ENCODE assay signal across 1 cellular context in genomic region chr11:67354314-67355022, GRCh38.
TF ChIP-seq lines count a peak whose summit lies in the region.

No MANE protein-coding gene starts in this region.

TF ChIP-seq in HepG2, 621 proteins besides CTCF, POLR2A, EP300 and RAD21 (continued from another document and continues in another):
- TF ChIP-seq REPIN1 (CRISPR knock-in tag; IDR thresholded peaks at IDR 0.05; ENCODE audit: borderline replicate concordance, low read depth), result 0 out of 2 replicates have a peak, but pooled peaks have one; percentile 26
- no peak for TF ChIP-seq GTF3A (CRISPR knock-in tag; conservative IDR thresholded peaks at IDR 0.05)
- TF ChIP-seq FOXM1 (CRISPR knock-in tag; IDR thresholded peaks at IDR 0.05), result no peak
- 0 out of 2 replicates have a peak, but pooled peaks have one; percentile 43 for TF ChIP-seq ZZZ3 (CRISPR knock-in tag; IDR thresholded peaks at IDR 0.05; ENCODE audit: borderline replicate concordance)
- no peak for TF ChIP-seq ZNF749 (CRISPR knock-in tag; IDR thresholded peaks at IDR 0.05; ENCODE audit: borderline replicate concordance)
- TF ChIP-seq GPBP1L1 (CRISPR knock-in tag; IDR thresholded peaks at IDR 0.05), result no peak
- TF ChIP-seq SAFB2 (CRISPR knock-in tag; IDR thresholded peaks at IDR 0.05; ENCODE audit: borderline replicate concordance, low read depth), result peak; percentile 61; the same call in 1 of the 2 replicates
- no peak for TF ChIP-seq ZNF496 (CRISPR knock-in tag; IDR thresholded peaks at IDR 0.05; ENCODE audit: insufficient replicate concordance)
- no peak for TF ChIP-seq PBX2 (CRISPR knock-in tag; IDR thresholded peaks at IDR 0.05)
- TF ChIP-seq ZNF557 (CRISPR knock-in tag; IDR thresholded peaks at IDR 0.05), result no peak
- TF ChIP-seq ZNF354B (CRISPR knock-in tag; IDR thresholded peaks at IDR 0.05), result no peak
- TF ChIP-seq, protein P1, sequence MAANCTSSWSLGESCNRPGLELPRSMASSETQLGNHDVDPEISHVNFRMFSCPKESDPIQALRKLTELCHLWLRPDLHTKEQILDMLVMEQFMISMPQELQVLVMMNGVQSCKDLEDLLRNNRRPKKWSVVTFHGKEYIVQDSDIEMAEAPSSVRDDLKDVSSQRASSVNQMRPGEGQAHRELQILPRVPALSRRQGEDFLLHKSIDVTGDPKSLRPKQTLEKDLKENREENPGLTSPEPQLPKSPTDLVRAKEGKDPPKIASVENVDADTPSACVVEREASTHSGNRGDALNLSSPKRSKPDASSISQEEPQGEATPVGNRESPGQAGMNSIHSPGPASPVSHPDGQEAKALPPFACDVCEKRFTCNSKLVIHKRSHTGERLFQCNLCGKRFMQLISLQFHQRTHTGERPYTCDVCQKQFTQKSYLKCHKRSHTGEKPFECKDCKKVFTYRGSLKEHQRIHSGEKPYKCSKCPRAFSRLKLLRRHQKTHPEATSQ (CRISPR knock-in tag; IDR thresholded peaks at IDR 0.05; ENCODE audit: borderline replicate concordance), result no peak
- TF ChIP-seq ZMYM4 (CRISPR knock-in tag; IDR thresholded peaks at IDR 0.05), result no peak
- TF ChIP-seq ZNF567 (CRISPR knock-in tag; IDR thresholded peaks at IDR 0.05; ENCODE audit: borderline replicate concordance), result 0 out of 2 replicates have a peak, but pooled peaks have one; percentile 74
- no peak for TF ChIP-seq RCOR2 (CRISPR knock-in tag; IDR thresholded peaks at IDR 0.05)
- peak; percentile 33 for TF ChIP-seq MLX (CRISPR knock-in tag; IDR thresholded peaks at IDR 0.05)
- TF ChIP-seq ZNF577 (CRISPR knock-in tag; IDR thresholded peaks at IDR 0.05; ENCODE audit: borderline replicate concordance, low read depth), result no peak
- no peak for TF ChIP-seq ZNF615 (CRISPR knock-in tag; IDR thresholded peaks at IDR 0.05; ENCODE audit: borderline replicate concordance)
- peak; percentile 19; the same call in 1 of the 2 replicates for TF ChIP-seq GFI1 (CRISPR knock-in tag; IDR thresholded peaks at IDR 0.05; ENCODE audit: borderline replicate concordance)
- TF ChIP-seq, protein P2, sequence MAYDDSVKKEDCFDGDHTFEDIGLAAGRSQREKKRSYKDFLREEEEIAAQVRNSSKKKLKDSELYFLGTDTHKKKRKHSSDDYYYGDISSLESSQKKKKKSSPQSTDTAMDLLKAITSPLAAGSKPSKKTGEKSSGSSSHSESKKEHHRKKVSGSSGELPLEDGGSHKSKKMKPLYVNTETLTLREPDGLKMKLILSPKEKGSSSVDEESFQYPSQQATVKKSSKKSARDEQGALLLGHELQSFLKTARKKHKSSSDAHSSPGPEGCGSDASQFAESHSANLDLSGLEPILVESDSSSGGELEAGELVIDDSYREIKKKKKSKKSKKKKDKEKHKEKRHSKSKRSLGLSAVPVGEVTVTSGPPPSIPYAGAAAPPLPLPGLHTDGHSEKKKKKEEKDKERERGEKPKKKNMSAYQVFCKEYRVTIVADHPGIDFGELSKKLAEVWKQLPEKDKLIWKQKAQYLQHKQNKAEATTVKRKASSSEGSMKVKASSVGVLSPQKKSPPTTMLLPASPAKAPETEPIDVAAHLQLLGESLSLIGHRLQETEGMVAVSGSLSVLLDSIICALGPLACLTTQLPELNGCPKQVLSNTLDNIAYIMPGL (CRISPR knock-in tag; IDR thresholded peaks at IDR 0.05; ENCODE audit: borderline replicate concordance in 1 of 2, low read depth in 1 of 2), result peak; percentile 53 to 55; a peak in 2 of 4 replicates
- TF ChIP-seq, protein P3, sequence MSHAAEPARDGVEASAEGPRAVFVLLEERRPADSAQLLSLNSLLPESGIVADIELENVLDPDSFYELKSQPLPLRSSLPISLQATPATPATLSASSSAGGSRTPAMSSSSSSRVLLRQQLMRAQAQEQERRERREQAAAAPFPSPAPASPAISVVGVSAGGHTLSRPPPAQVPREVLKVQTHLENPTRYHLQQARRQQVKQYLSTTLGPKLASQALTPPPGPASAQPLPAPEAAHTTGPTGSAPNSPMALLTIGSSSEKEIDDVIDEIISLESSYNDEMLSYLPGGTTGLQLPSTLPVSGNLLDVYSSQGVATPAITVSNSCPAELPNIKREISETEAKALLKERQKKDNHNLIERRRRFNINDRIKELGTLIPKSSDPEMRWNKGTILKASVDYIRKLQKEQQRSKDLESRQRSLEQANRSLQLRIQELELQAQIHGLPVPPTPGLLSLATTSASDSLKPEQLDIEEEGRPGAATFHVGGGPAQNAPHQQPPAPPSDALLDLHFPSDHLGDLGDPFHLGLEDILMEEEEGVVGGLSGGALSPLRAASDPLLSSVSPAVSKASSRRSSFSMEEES (CRISPR knock-in tag; IDR thresholded peaks at IDR 0.05), result no peak; the same call in 1 of the 2 replicates
- no peak for TF ChIP-seq TCF12 (IDR thresholded peaks at IDR 0.05)
- TF ChIP-seq TCF12 (CRISPR knock-in tag; IDR thresholded peaks at IDR 0.05), result no peak; the same call in 1 of the 2 replicates
- no peak for TF ChIP-seq ZNF101 (CRISPR knock-in tag; IDR thresholded peaks at IDR 0.05; ENCODE audit: borderline replicate concordance, low read depth)
- TF ChIP-seq BRF2 (CRISPR knock-in tag; IDR thresholded peaks at IDR 0.05), result no peak
- TF ChIP-seq, protein P4, sequence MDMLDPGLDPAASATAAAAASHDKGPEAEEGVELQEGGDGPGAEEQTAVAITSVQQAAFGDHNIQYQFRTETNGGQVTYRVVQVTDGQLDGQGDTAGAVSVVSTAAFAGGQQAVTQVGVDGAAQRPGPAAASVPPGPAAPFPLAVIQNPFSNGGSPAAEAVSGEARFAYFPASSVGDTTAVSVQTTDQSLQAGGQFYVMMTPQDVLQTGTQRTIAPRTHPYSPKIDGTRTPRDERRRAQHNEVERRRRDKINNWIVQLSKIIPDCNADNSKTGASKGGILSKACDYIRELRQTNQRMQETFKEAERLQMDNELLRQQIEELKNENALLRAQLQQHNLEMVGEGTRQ (IDR thresholded peaks at IDR 0.05; ENCODE audit: low read depth, low read length), result no peak
- TF ChIP-seq, protein P4 (CRISPR knock-in tag; IDR thresholded peaks at IDR 0.05; ENCODE audit: borderline replicate concordance), result no peak; the same call in 1 of the 2 replicates
- TF ChIP-seq TAF1 (CRISPR knock-in tag; IDR thresholded peaks at IDR 0.05), result peak; percentile 39; the same call in 1 of the 2 replicates
- TF ChIP-seq STAT6 (CRISPR knock-in tag; IDR thresholded peaks at IDR 0.05; ENCODE audit: borderline replicate concordance), result no peak
- no peak for TF ChIP-seq HCFC1 (IDR thresholded peaks at IDR 0.05; ENCODE audit: low read depth, low read length)
- TF ChIP-seq MXI1 (IDR thresholded peaks at IDR 0.05; ENCODE audit: borderline replicate concordance, low read depth, low read length), result peak; percentile 25; the same call in 1 of the 3 replicates
- no peak for TF ChIP-seq GTF2F1 (IDR thresholded peaks at IDR 0.05; ENCODE audit: low read length)
- TF ChIP-seq ZNF83 (CRISPR knock-in tag; IDR thresholded peaks at IDR 0.05; ENCODE audit: borderline replicate concordance), result no peak
- TF ChIP-seq TBX2 (CRISPR knock-in tag; IDR thresholded peaks at IDR 0.05; ENCODE audit: borderline replicate concordance), result peak; percentile 86
- no peak for TF ChIP-seq MAFK (conservative IDR thresholded peaks at IDR 0.05 in 1 of 2, IDR thresholded peaks at IDR 0.05 in 1 of 2; ENCODE audit: low read length in 2 of 2)
- TF ChIP-seq RFXANK (CRISPR knock-in tag; IDR thresholded peaks at IDR 0.05), result no peak
- no peak for TF ChIP-seq ZFP37 (CRISPR knock-in tag; IDR thresholded peaks at IDR 0.05; ENCODE audit: borderline replicate concordance)
- peak; percentile 71 for TF ChIP-seq SP5 (CRISPR knock-in tag; IDR thresholded peaks at IDR 0.05; ENCODE audit: borderline replicate concordance, low read depth)
- TF ChIP-seq PPARG (CRISPR knock-in tag; conservative IDR thresholded peaks at IDR 0.05), result peak; percentile 78; the same call in 1 of the 2 replicates
- no peak for TF ChIP-seq NFRKB (IDR thresholded peaks at IDR 0.05)
- TF ChIP-seq ZNF629 (CRISPR knock-in tag; conservative IDR thresholded peaks at IDR 0.05), result 0 out of 2 replicates have a peak, but pooled peaks have one; percentile 26
- no peak for TF ChIP-seq FOXK2 (IDR thresholded peaks at IDR 0.05)
- TF ChIP-seq ZNF292 (CRISPR knock-in tag; IDR thresholded peaks at IDR 0.05; ENCODE audit: borderline replicate concordance, low read depth), result peak; percentile 34; the same call in 1 of the 2 replicates
- TF ChIP-seq GATA4 (IDR thresholded peaks at IDR 0.05; ENCODE audit: borderline replicate concordance, low read depth), result peak; percentile 16; the same call in 1 of the 2 replicates
- TF ChIP-seq ZFP36L1 (CRISPR knock-in tag; IDR thresholded peaks at IDR 0.05), result no peak; the same call in 1 of the 2 replicates
- no peak for TF ChIP-seq PAX8 (CRISPR knock-in tag; IDR thresholded peaks at IDR 0.05; ENCODE audit: borderline replicate concordance)
- TF ChIP-seq PTBP1 (IDR thresholded peaks at IDR 0.05; ENCODE audit: low read depth, low read length, poor library complexity, severe bottlenecking), result no peak
- TF ChIP-seq, protein P5, sequence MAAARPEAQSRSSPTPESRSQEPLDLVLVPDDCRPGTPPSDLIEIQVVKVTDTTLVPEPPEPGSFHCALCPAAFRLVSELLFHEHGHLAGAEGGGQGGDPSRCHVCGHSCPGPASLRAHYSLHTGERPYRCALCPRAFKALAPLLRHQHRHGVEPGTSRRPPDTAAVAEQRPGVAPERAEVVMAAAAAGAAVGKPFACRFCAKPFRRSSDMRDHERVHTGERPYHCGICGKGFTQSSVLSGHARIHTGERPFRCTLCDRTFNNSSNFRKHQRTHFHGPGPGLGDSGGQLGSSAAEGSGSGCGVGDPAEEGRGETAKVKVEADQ (CRISPR knock-in tag; IDR thresholded peaks at IDR 0.05; ENCODE audit: borderline replicate concordance), result no peak
- TF ChIP-seq ZFP90 (CRISPR knock-in tag; IDR thresholded peaks at IDR 0.05; ENCODE audit: borderline replicate concordance), result no peak
- no peak for TF ChIP-seq SUZ12 (IDR thresholded peaks at IDR 0.05; ENCODE audit: low read depth, low read length)
- no peak for TF ChIP-seq CENPT (CRISPR knock-in tag; IDR thresholded peaks at IDR 0.05; ENCODE audit: low read depth)
- no peak for TF ChIP-seq CBFB (CRISPR knock-in tag; IDR thresholded peaks at IDR 0.05)
- no peak for TF ChIP-seq PRPF4 (IDR thresholded peaks at IDR 0.05; ENCODE audit: low read depth, low read length, poor library complexity, severe bottlenecking)
